1 cellular context compared by ENCODE assay signal in genomic region chr3:69080233-69080644, GRCh38.
TF ChIP-seq lines count a peak whose summit lies in the region.

UBA3 (minus strand) TSS chr3:69080365; CDS start chr3:69080353, 12 bp downstream.

TF ChIP-seq in HepG2, 621 proteins besides CTCF, POLR2A, EP300 and RAD21 (continued from another document and continues in another):
- TF ChIP-seq PATZ1 (CRISPR knock-in tag; IDR thresholded peaks at IDR 0.05) (peak; percentile 53; the same call in 1 of the 2 replicates), STAG1 (CRISPR knock-in tag; IDR thresholded peaks at IDR 0.05) (no peak), KDM1A (CRISPR knock-in tag; IDR thresholded peaks at IDR 0.05) (no peak), DZIP1 (CRISPR knock-in tag; IDR thresholded peaks at IDR 0.05) (no peak), FOSL2 (CRISPR knock-in tag; IDR thresholded peaks at IDR 0.05) (peak; percentile 28; the same call in 1 of the 2 replicates), ZNF646 (CRISPR knock-in tag; IDR thresholded peaks at IDR 0.05) (no peak), ZNF772 (CRISPR knock-in tag; IDR thresholded peaks at IDR 0.05) (no peak), TFDP1 (CRISPR knock-in tag; IDR thresholded peaks at IDR 0.05; ENCODE audit: borderline replicate concordance) (peak; percentile 83; the same call in 1 of the 2 replicates), ZNF431 (CRISPR knock-in tag; IDR thresholded peaks at IDR 0.05; ENCODE audit: borderline replicate concordance, low read depth) (no peak), MAZ (IDR thresholded peaks at IDR 0.05; ENCODE audit: borderline replicate concordance, low read depth, low read length) (no peak), MAZ (CRISPR knock-in tag; IDR thresholded peaks at IDR 0.05; ENCODE audit: low read depth) (peak; percentile 59; the same call in 1 of the 2 replicates), CEBPG (CRISPR knock-in tag; IDR thresholded peaks at IDR 0.05) (no peak), EEA1 (CRISPR knock-in tag; IDR thresholded peaks at IDR 0.05; ENCODE audit: borderline replicate concordance) (no peak), CCDC6 (CRISPR knock-in tag; IDR thresholded peaks at IDR 0.05) (0 out of 2 replicates have a peak, but pooled peaks have one; percentile 26), NFE2L1 (CRISPR knock-in tag; IDR thresholded peaks at IDR 0.05; ENCODE audit: borderline replicate concordance) (no peak), CREB3 (CRISPR knock-in tag; IDR thresholded peaks at IDR 0.05) (no peak), CBX2 (IDR thresholded peaks at IDR 0.05; ENCODE audit: low read depth, low read length) (no peak), CBX2 (CRISPR knock-in tag; IDR thresholded peaks at IDR 0.05; ENCODE audit: low read depth) (no peak), DPF2 (CRISPR knock-in tag; IDR thresholded peaks at IDR 0.05; ENCODE audit: borderline replicate concordance, low read depth) (no peak), ZNF557 (CRISPR knock-in tag; IDR thresholded peaks at IDR 0.05) (no peak), ZFY (CRISPR knock-in tag; IDR thresholded peaks at IDR 0.05) (peak; percentile 37; the same call in 1 of the 2 replicates), SOX13 (IDR thresholded peaks at IDR 0.05) (no peak), SOX13 (CRISPR knock-in tag; conservative IDR thresholded peaks at IDR 0.05 in 1 of 2, IDR thresholded peaks at IDR 0.05 in 1 of 2) (no peak), ZFP41 (CRISPR knock-in tag; IDR thresholded peaks at IDR 0.05; ENCODE audit: borderline replicate concordance) (no peak), ZNF558 (CRISPR knock-in tag; IDR thresholded peaks at IDR 0.05; ENCODE audit: borderline replicate concordance) (no peak), ZNF784 (CRISPR knock-in tag; IDR thresholded peaks at IDR 0.05; ENCODE audit: borderline replicate concordance) (no peak), ZNF446 (CRISPR knock-in tag; IDR thresholded peaks at IDR 0.05) (no peak), SAFB2 (CRISPR knock-in tag; IDR thresholded peaks at IDR 0.05; ENCODE audit: borderline replicate concordance, low read depth) (no peak), SMAD1 (CRISPR knock-in tag; IDR thresholded peaks at IDR 0.05; ENCODE audit: borderline replicate concordance, low read depth) (no peak), HMG20A (CRISPR knock-in tag; IDR thresholded peaks at IDR 0.05; ENCODE audit: borderline replicate concordance) (no peak), ZNF121 (CRISPR knock-in tag; IDR thresholded peaks at IDR 0.05) (0 out of 2 replicates have a peak, but pooled peaks have one; percentile 36), ZNF691 (CRISPR knock-in tag; IDR thresholded peaks at IDR 0.05; ENCODE audit: borderline replicate concordance, low read depth) (no peak), MAX (IDR thresholded peaks at IDR 0.05) (peak; percentile 77), ZNF335 (CRISPR knock-in tag; IDR thresholded peaks at IDR 0.05) (no peak), PHF8 (CRISPR knock-in tag; IDR thresholded peaks at IDR 0.05) (peak; percentile 71), ZBTB37 (CRISPR knock-in tag; IDR thresholded peaks at IDR 0.05) (no peak), ZNF687 (CRISPR knock-in tag; IDR thresholded peaks at IDR 0.05) (peak; percentile 56), POLR2AphosphoS5 (IDR thresholded peaks at IDR 0.05; ENCODE audit: low read depth, low read length) (peak; percentile 69), EED (CRISPR knock-in tag; IDR thresholded peaks at IDR 0.05) (no peak), SP5 (CRISPR knock-in tag; IDR thresholded peaks at IDR 0.05; ENCODE audit: borderline replicate concordance, low read depth) (peak; percentile 59), ZNF24 (IDR thresholded peaks at IDR 0.05) (no peak)
